In genomic region chr13:38648912-38649311, GRCh38 we compare ENCODE assay signal across 21 cellular contexts. TPM values are rescaled to one million over a fixed set of nuclear protein-coding genes. Genes with fewer than 3 reads are reported as not detected.
"Had no signal": no experiment of that assay in that cellular context is flagged by ENCODE, and none has a peak within 500 bp of the region (broad histone marks: within the 10 kb centered on the region; RNA-seq: fewer than 3 reads in every experiment).

No MANE protein-coding gene starts in this region.

- ATAC-seq: HepG2 had no signal

- DNase-seq: IMR-90, Karpas-422, KG1, MG63, NCI-H1092, NCI-H1436, NCI-H187, NCI-H2029, NCI-H2081 treated with DMSO at 0.1 percent for 48 hours, NCI-H226, NCI-H446, NCI-H510A, NCI-H524 treated with DMSO at 0.1 percent for 48 hours, NCI-H69, NCI-H774, Right ventricle myocardium superior, RPMI8226, SIG-M5 had no signal

- H3K27ac ChIP-seq: SJSA1, SK-N-MC had no signal

- H3K4me1 ChIP-seq: SJSA1 had no signal

- H3K36me3 ChIP-seq: MG63, SJSA1 had no signal

- H3K4me3 ChIP-seq: MG63, SJSA1, SK-N-MC had no signal

- H3K9me3 ChIP-seq: MG63, SJSA1 had no signal

- H3K27me3 ChIP-seq: MG63, SJSA1 had no signal

RNA-seq across cellular contexts. Expression of gene FREM2, which starts 38.0 kb away (rescaled TPM):
- total RNA-seq: HepG2, IMR-90, SJSA1 had no signal
- polyA plus RNA-seq: HepG2, IMR-90 had no signal
